Comparison of ENCODE assay signal across 1 cellular context in the genomic region with DNA sequence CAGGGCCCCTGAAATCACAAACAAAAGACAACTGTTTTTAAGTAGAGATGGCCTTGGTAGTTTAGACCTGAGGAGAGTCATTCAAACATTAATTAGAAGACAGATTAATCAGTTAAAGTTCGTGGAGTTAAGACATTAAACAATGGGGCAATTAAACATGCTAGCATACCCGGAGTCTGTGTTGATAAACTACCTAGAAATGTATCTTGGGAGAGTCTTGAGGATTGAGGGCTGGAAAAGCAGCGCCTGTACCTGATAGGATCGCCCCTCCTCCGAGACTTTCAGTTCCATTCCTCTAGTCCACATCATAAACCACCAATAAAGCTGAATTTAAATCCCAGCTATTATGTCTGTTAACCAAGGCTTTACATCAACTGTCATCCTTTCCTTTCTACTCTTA.
TF ChIP-seq lines count a peak whose summit lies in the region.

No MANE protein-coding gene starts in this region.

TF ChIP-seq in H1, 55 proteins besides CTCF, POLR2A, EP300 and RAD21:
- TF ChIP-seq RBBP5 (IDR thresholded peaks at IDR 0.05; ENCODE audit: borderline replicate concordance, low read depth, low read length) = no peak
- TF ChIP-seq NANOG (IDR thresholded peaks at IDR 0.05; ENCODE audit: insufficient read depth, low read depth, low read length, poor library complexity, severe bottlenecking) = no peak
- 0 out of 2 replicates have a peak, but pooled peaks have one; percentile 3 for TF ChIP-seq POLR2AphosphoS5 (IDR thresholded peaks at IDR 0.05; ENCODE audit: low read depth, low read length)
